1 cellular context compared by ENCODE assay signal in genomic region chr17:30534938-30535921, GRCh38.
TF ChIP-seq lines count a peak whose summit lies in the region.

No MANE protein-coding gene starts in this region.

TF ChIP-seq in K562, 482 proteins besides CTCF, POLR2A, EP300 and RAD21 (continued from another document and continues in another):
- TF ChIP-seq CHD7 (IDR thresholded peaks at IDR 0.05; ENCODE audit: low read depth, low read length) (no peak), TFAP4 (CRISPR knock-in tag; IDR thresholded peaks at IDR 0.05; ENCODE audit: borderline replicate concordance) (peak; percentile 27; the same call in 1 of the 2 replicates), ETV5 (CRISPR knock-in tag; IDR thresholded peaks at IDR 0.05; ENCODE audit: low read depth) (no peak), ETV6 (IDR thresholded peaks at IDR 0.05; ENCODE audit: borderline replicate concordance in 1 of 2, low read depth in 2 of 2, low read length in 1 of 2) (no peak), ETV6 (CRISPR knock-in tag; IDR thresholded peaks at IDR 0.05; ENCODE audit: borderline replicate concordance) (no peak), ZBTB7A (IDR thresholded peaks at IDR 0.05; ENCODE audit: borderline replicate concordance, control insufficient read depth, low read depth, low read length) (no peak), PKNOX1 (IDR thresholded peaks at IDR 0.05) (no peak), NR2C2 (CRISPR knock-in tag; IDR thresholded peaks at IDR 0.05) (no peak), NR2C2 (tag; IDR thresholded peaks at IDR 0.05) (peak; percentile 17; the same call in 1 of the 2 replicates), ZNF143 (CRISPR knock-in tag; IDR thresholded peaks at IDR 0.05) (peak; percentile 40; the same call in 1 of the 2 replicates), RNF2 (IDR thresholded peaks at IDR 0.05) (no peak), E4F1 (CRISPR knock-in tag; IDR thresholded peaks at IDR 0.05; ENCODE audit: borderline replicate concordance) (no peak), ATF1 (CRISPR knock-in tag; IDR thresholded peaks at IDR 0.05) (no peak), ATF1 (tag; IDR thresholded peaks at IDR 0.05) (no peak), TGIF2 (CRISPR knock-in tag; IDR thresholded peaks at IDR 0.05) (no peak), MTA2 (IDR thresholded peaks at IDR 0.05; ENCODE audit: low read depth) (no peak), NFE2 (IDR thresholded peaks at IDR 0.05; ENCODE audit: low read depth) (no peak), FOXJ2 (tag; IDR thresholded peaks at IDR 0.05) (no peak), GTF2E2 (tag; IDR thresholded peaks at IDR 0.05) (no peak), ZNF445 (CRISPR knock-in tag; IDR thresholded peaks at IDR 0.05; ENCODE audit: low read depth) (no peak), CSDE1 (IDR thresholded peaks at IDR 0.05) (no peak), ZNF696 (CRISPR knock-in tag; conservative IDR thresholded peaks at IDR 0.05) (no peak), WHSC1 (IDR thresholded peaks at IDR 0.05; ENCODE audit: low read length) (no peak), ZBTB26 (CRISPR knock-in tag; IDR thresholded peaks at IDR 0.05) (no peak), AFF1 (IDR thresholded peaks at IDR 0.05; ENCODE audit: low read depth in 1 of 2, partially characterized antibody in 2 of 2) (peak in 1 of 2 experiments; percentile 87), POLR2H (tag; IDR thresholded peaks at IDR 0.05; ENCODE audit: low read depth) (no peak), MNT (conservative IDR thresholded peaks at IDR 0.05) (peak; percentile 21 to 28; a peak in 1 of 4 replicates), RBM15 (IDR thresholded peaks at IDR 0.05; ENCODE audit: insufficient read depth, low read length) (no peak), SMARCB1 (IDR thresholded peaks at IDR 0.05; ENCODE audit: insufficient read length, low read depth) (no peak), THRB (CRISPR knock-in tag; conservative IDR thresholded peaks at IDR 0.05) (no peak), PTRF (tag; IDR thresholded peaks at IDR 0.05) (no peak), FOXA1 (IDR thresholded peaks at IDR 0.05; ENCODE audit: borderline replicate concordance) (no peak), MAX (CRISPR knock-in tag; IDR thresholded peaks at IDR 0.05) (no peak), THRAP3 (IDR thresholded peaks at IDR 0.05; ENCODE audit: borderline replicate concordance) (no peak), SRSF1 (IDR thresholded peaks at IDR 0.05; ENCODE audit: low read depth, low read length) (no peak), TAL1 (IDR thresholded peaks at IDR 0.05) (no peak)
